In genomic region chr12:123858176-123858575, GRCh38 we compare ENCODE assay signal across 9 cellular contexts.
"Had no signal": no experiment of that assay in that cellular context is flagged by ENCODE, and none has a peak within 500 bp of the region (broad histone marks: within the 10 kb centered on the region; RNA-seq: fewer than 3 reads in every experiment).

No MANE protein-coding gene starts in this region.

- H3K9me3 Mint-ChIP-seq: GM23338, H9 had no signal

- DNase-seq: GM23248, GOT3, H7, H9, HCEC 1CT, HFFc6 had no signal

- ATAC-seq: GM23338, HCT116 had no signal

- H3K27ac Mint-ChIP-seq: GM23338, H9, HFFc6 had no signal

- H3K4me3 Mint-ChIP-seq: GM23338, H9, HFFc6 had no signal

- H3K9me3 ChIP-seq: HAP-1 had no signal

- H3K4me1 Mint-ChIP-seq: GM23338, H9 had no signal
